1 cellular context compared by ENCODE assay signal in the genomic region with DNA sequence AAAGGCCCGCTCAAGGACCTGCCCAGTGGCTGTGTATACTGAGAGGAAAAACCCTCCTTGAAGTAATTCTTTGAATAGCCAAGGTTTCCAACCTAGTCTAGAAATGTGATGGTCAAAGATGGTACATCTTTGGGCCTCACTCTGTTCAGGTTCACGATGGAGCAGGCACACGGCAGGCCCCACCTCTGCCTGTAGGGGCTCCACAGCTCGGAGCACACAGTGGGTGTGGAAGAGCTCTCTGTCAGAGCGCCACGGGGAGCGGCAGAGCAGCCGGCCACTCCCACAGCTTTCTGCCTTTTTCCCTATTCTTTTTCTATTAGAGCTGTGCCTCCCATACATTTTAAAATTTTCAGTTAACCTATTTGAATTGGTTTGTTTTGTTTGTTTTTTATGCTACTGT.
A peak's percentile ranks its signal among the peaks of the same experiment; 100 is the strongest.
TF ChIP-seq lines count a peak whose summit lies in the region.

No MANE protein-coding gene starts in this region.

TF ChIP-seq in K562, 482 proteins besides CTCF, POLR2A, EP300 and RAD21 (continued from another document):
- TF ChIP-seq, protein P1, sequence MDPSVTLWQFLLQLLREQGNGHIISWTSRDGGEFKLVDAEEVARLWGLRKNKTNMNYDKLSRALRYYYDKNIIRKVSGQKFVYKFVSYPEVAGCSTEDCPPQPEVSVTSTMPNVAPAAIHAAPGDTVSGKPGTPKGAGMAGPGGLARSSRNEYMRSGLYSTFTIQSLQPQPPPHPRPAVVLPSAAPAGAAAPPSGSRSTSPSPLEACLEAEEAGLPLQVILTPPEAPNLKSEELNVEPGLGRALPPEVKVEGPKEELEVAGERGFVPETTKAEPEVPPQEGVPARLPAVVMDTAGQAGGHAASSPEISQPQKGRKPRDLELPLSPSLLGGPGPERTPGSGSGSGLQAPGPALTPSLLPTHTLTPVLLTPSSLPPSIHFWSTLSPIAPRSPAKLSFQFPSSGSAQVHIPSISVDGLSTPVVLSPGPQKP (CRISPR knock-in tag; IDR thresholded peaks at IDR 0.05) = no peak
- TF ChIP-seq MYNN (IDR thresholded peaks at IDR 0.05) = no peak
- TF ChIP-seq MYNN (CRISPR knock-in tag; IDR thresholded peaks at IDR 0.05) = no peak
- TF ChIP-seq, protein P2, sequence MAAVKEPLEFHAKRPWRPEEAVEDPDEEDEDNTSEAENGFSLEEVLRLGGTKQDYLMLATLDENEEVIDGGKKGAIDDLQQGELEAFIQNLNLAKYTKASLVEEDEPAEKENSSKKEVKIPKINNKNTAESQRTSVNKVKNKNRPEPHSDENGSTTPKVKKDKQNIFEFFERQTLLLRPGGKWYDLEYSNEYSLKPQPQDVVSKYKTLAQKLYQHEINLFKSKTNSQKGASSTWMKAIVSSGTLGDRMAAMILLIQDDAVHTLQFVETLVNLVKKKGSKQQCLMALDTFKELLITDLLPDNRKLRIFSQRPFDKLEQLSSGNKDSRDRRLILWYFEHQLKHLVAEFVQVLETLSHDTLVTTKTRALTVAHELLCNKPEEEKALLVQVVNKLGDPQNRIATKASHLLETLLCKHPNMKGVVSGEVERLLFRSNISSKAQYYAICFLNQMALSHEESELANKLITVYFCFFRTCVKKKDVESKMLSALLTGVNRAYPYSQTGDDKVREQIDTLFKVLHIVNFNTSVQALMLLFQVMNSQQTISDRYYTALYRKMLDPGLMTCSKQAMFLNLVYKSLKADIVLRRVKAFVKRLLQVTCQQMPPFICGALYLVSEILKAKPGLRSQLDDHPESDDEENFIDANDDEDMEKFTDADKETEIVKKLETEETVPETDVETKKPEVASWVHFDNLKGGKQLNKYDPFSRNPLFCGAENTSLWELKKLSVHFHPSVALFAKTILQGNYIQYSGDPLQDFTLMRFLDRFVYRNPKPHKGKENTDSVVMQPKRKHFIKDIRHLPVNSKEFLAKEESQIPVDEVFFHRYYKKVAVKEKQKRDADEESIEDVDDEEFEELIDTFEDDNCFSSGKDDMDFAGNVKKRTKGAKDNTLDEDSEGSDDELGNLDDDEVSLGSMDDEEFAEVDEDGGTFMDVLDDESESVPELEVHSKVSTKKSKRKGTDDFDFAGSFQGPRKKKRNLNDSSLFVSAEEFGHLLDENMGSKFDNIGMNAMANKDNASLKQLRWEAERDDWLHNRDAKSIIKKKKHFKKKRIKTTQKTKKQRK (IDR thresholded peaks at IDR 0.05; ENCODE audit: borderline replicate concordance, low read depth, low read length) = no peak
- TF ChIP-seq HMGN3 (IDR thresholded peaks at IDR 0.05; ENCODE audit: borderline replicate concordance, extremely low read depth, insufficient read length, low read depth, low read length) = no peak
- TF ChIP-seq L3MBTL2 (IDR thresholded peaks at IDR 0.05) = no peak
- TF ChIP-seq, protein P3, sequence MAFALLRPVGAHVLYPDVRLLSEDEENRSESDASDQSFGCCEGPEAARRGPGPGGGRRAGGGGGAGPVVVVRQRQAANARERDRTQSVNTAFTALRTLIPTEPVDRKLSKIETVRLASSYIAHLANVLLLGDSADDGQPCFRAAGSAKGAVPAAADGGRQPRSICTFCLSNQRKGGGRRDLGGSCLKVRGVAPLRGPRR (CRISPR knock-in tag; IDR thresholded peaks at IDR 0.05) = no peak
- no peak for TF ChIP-seq ERF (CRISPR knock-in tag; IDR thresholded peaks at IDR 0.05)
- TF ChIP-seq ZKSCAN1 (IDR thresholded peaks at IDR 0.05; ENCODE audit: low read depth, low read length) = peak; percentile 97
- TF ChIP-seq, protein P4, sequence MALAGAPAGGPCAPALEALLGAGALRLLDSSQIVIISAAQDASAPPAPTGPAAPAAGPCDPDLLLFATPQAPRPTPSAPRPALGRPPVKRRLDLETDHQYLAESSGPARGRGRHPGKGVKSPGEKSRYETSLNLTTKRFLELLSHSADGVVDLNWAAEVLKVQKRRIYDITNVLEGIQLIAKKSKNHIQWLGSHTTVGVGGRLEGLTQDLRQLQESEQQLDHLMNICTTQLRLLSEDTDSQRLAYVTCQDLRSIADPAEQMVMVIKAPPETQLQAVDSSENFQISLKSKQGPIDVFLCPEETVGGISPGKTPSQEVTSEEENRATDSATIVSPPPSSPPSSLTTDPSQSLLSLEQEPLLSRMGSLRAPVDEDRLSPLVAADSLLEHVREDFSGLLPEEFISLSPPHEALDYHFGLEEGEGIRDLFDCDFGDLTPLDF (CRISPR knock-in tag; IDR thresholded peaks at IDR 0.05) = no peak
- TF ChIP-seq, protein P5, sequence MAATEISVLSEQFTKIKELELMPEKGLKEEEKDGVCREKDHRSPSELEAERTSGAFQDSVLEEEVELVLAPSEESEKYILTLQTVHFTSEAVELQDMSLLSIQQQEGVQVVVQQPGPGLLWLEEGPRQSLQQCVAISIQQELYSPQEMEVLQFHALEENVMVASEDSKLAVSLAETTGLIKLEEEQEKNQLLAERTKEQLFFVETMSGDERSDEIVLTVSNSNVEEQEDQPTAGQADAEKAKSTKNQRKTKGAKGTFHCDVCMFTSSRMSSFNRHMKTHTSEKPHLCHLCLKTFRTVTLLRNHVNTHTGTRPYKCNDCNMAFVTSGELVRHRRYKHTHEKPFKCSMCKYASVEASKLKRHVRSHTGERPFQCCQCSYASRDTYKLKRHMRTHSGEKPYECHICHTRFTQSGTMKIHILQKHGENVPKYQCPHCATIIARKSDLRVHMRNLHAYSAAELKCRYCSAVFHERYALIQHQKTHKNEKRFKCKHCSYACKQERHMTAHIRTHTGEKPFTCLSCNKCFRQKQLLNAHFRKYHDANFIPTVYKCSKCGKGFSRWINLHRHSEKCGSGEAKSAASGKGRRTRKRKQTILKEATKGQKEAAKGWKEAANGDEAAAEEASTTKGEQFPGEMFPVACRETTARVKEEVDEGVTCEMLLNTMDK (IDR thresholded peaks at IDR 0.05; ENCODE audit: borderline replicate concordance, insufficient read depth, low read depth, low read length, poor library complexity, severe bottlenecking) = peak; percentile 27
